Comparison of ENCODE assay signal across 9 cellular contexts in genomic region chr15:34338347-34338746, GRCh38. TPM values are rescaled to one million over a fixed set of nuclear protein-coding genes. Genes with fewer than 3 reads are reported as not detected.
DNase-seq lines count a peak whose midpoint lies in the region; ATAC-seq and TF ChIP-seq lines count a peak whose summit lies in the region.
"Had no signal": no experiment of that assay in that cellular context is flagged by ENCODE, and none has a peak within 500 bp of the region (broad histone marks: within the 10 kb centered on the region; RNA-seq: fewer than 3 reads in every experiment).

No MANE protein-coding gene starts in this region.

- H3K27me3 Mint-ChIP-seq in natural killer cell treated with Interleukin-12 subunit alpha and Interleukin-12 subunit beta and Interleukin-15 and Interleukin-18, amount 100 ng/mL, for 72 hours, result no peaks in the 10 kb centered on the region
- no peaks in the 10 kb centered on the region for H3K27me3 Mint-ChIP-seq in natural killer cell (ENCODE audit: low read depth in 2 of 2)

- H3K36me3 Mint-ChIP-seq in natural killer cell treated with Interleukin-12 subunit alpha and Interleukin-12 subunit beta and Interleukin-15 and Interleukin-18, amount 100 ng/mL, for 72 hours, result peaks cover 13% of the 10 kb centered on the region
- no peaks in the 10 kb centered on the region for H3K36me3 Mint-ChIP-seq in natural killer cell

- no peak for ATAC-seq in natural killer cell treated with Interleukin-12 subunit alpha and Interleukin-12 subunit beta and Interleukin-15 and Interleukin-18, amount 100 ng/mL, for 72 hours
- no peak for ATAC-seq in natural killer cell

- H3K9me3 ChIP-seq in breast epithelium (no peaks in the 10 kb centered on the region), uterus (no peaks in the 10 kb centered on the region)

- TF ChIP-seq POLR2A in breast epithelium (IDR thresholded peaks at IDR 0.05), result no peak
- TF ChIP-seq POLR2A in uterus (IDR thresholded peaks at IDR 0.05), result no peak

- peaks cover 41 to 51% of the 10 kb centered on the region in 2 donors for H3K4me1 Mint-ChIP-seq in natural killer cell treated with Interleukin-12 subunit alpha and Interleukin-12 subunit beta and Interleukin-15 and Interleukin-18, amount 100 ng/mL, for 72 hours (ENCODE audit: low read depth in 2 of 2)
- peaks cover 47 to 51% of the 10 kb centered on the region in 2 donors for H3K4me1 Mint-ChIP-seq in natural killer cell

- H3K9me3 Mint-ChIP-seq in natural killer cell treated with Interleukin-12 subunit alpha and Interleukin-12 subunit beta and Interleukin-15 and Interleukin-18, amount 100 ng/mL, for 72 hours, result no peaks in the 10 kb centered on the region
- no peaks in the 10 kb centered on the region for H3K9me3 Mint-ChIP-seq in natural killer cell

- H3K27me3 ChIP-seq in breast epithelium (no peaks in the 10 kb centered on the region), uterus (no peaks in the 10 kb centered on the region)

- H3K27ac ChIP-seq in breast epithelium (peak overlapping the region; percentile 86 to 87), uterus (peak overlapping the region; percentile 84 to 90)

- no peak for DNase-seq in natural killer cell treated with Interleukin-12 subunit alpha and Interleukin-12 subunit beta and Interleukin-15 and Interleukin-18, amount 100 ng/mL, for 72 hours (ENCODE audit: low spot score)
- DNase-seq in natural killer cell, result no peak
- no peak for DNase-seq in breast epithelium (ENCODE audit: low spot score in 2 of 2)
- DNase-seq in mesenteric fat pad (ENCODE audit: low spot score), result peak; percentile 86
- DNase-seq in uterus, result no peak
- no peak for DNase-seq in NCI-H1417 treated with DMSO at 0.1 percent for 48 hours (lab: John Stamatoyannopoulos, UW)
- no peak for DNase-seq in COLO668 (lab: John Stamatoyannopoulos, UW; ENCODE audit: unreplicated experiment)
- DNase-seq in head of caudate nucleus, result no peak

- H3K4me1 ChIP-seq in breast epithelium, result no peaks in the 10 kb centered on the region
- peaks cover 8 to 10% of the 10 kb centered on the region in 2 donors for H3K4me1 ChIP-seq in uterus

- H3K36me3 ChIP-seq in breast epithelium, result no peaks in the 10 kb centered on the region
- H3K36me3 ChIP-seq in uterus, result no peaks in the 10 kb centered on the region

- intact Hi-C loops in natural killer cell (cut with micrococcal nuclease) (loop anchor here (2.0 to 5.0 kb wide), 2 partner anchors 114 to 236 kb away; partner anchors contain the start of genes EMC4, EMC7 and PGBD4), breast epithelium (cut with DNase I; ENCODE audit: low total_unique reads) (loop anchor here (10.0 kb wide), 1 partner anchor 1416 kb away; no protein-coding TSS in a partner anchor), uterus (cut with DNase I; ENCODE audit: low total_unique reads) (no loop called here), head of caudate nucleus (cut with DNase I) (loop anchor here (1.0 to 10.0 kb wide), 2 partner anchors 29 to 114 kb away; partner anchors contain the start of genes EMC4 and LPCAT4)

- peak overlapping the region; percentile 91 to 94 (median 94) for H3K4me3 ChIP-seq in breast epithelium
- H3K4me3 ChIP-seq in uterus, result peak overlapping the region; percentile 69 to 89

- TF ChIP-seq CTCF in natural killer cell (IDR thresholded peaks at IDR 0.05) (no peak), breast epithelium (IDR thresholded peaks at IDR 0.05) (no peak), uterus (IDR thresholded peaks at IDR 0.05) (no peak)

- H3K27ac Mint-ChIP-seq in natural killer cell treated with Interleukin-12 subunit alpha and Interleukin-12 subunit beta and Interleukin-15 and Interleukin-18, amount 100 ng/mL, for 72 hours, result peak overlapping the region in 1 of 2 donors; percentile 29
- H3K27ac Mint-ChIP-seq in natural killer cell, result peak overlapping the region in 1 of 2 donors; percentile 95

- H3K4me3 Mint-ChIP-seq in natural killer cell treated with Interleukin-12 subunit alpha and Interleukin-12 subunit beta and Interleukin-15 and Interleukin-18, amount 100 ng/mL, for 72 hours, result peak overlapping the region; percentile 53
- no peak overlapping the region for H3K4me3 Mint-ChIP-seq in natural killer cell

RNA-seq across cellular contexts. Expression of gene SLC12A6, which starts 0.8 kb away (rescaled TPM):
- 10 to 100 TPM; 49.5 to 67.3 TPM for total RNA-seq in natural killer cell treated with Interleukin-12 subunit alpha and Interleukin-12 subunit beta and Interleukin-15 and Interleukin-18, amount 100 ng/mL, for 72 hours
- total RNA-seq in natural killer cell, result 10 to 100 TPM; 56.1 to 82.9 (median 79.5) TPM
- total RNA-seq in breast epithelium, result 10 to 100 TPM; 22.3 to 28.8 (median 25.8) TPM
- 22.8 TPM for total RNA-seq in mesenteric fat pad
- 10 to 100 TPM; 16.8 to 26.9 (median 22.2) TPM for total RNA-seq in uterus

RNA-seq across cellular contexts. Expression of gene NOP10, which starts 4.6 kb away (rescaled TPM):
- total RNA-seq in natural killer cell treated with Interleukin-12 subunit alpha and Interleukin-12 subunit beta and Interleukin-15 and Interleukin-18, amount 100 ng/mL, for 72 hours, result 100 to 1,000 TPM; 196 to 250 TPM
- 10 to 100 TPM; 56.6 to 69.9 (median 56.7) TPM for total RNA-seq in natural killer cell
- 100 to 1,000 TPM; 108 to 135 (median 130) TPM for total RNA-seq in breast epithelium
- total RNA-seq in mesenteric fat pad, result 157 TPM
- 10 to 100 TPM; 56.9 to 78.8 (median 72.3) TPM for total RNA-seq in uterus

RNA-seq across cellular contexts. Expression of gene NUTM1, which starts 4.8 kb away (rescaled TPM):
- total RNA-seq in natural killer cell treated with Interleukin-12 subunit alpha and Interleukin-12 subunit beta and Interleukin-15 and Interleukin-18, amount 100 ng/mL, for 72 hours, result not detected
- not detected for total RNA-seq in natural killer cell
- total RNA-seq in breast epithelium, result not detected
- not detected for total RNA-seq in mesenteric fat pad
- total RNA-seq in uterus, result not detected
- total RNA-seq: pulmonary artery endothelial cell had no signal

RNA-seq across cellular contexts. Expression of gene LPCAT4, which starts 28.6 kb away (rescaled TPM):
- total RNA-seq in natural killer cell treated with Interleukin-12 subunit alpha and Interleukin-12 subunit beta and Interleukin-15 and Interleukin-18, amount 100 ng/mL, for 72 hours, result 10 to 100 TPM; 46.8 to 96.5 TPM
- total RNA-seq in natural killer cell, result 10 to 100 TPM; 42.1 to 50.1 (median 44.5) TPM
- 10 to 100 TPM; 10.7 to 16.4 (median 13.8) TPM for total RNA-seq in breast epithelium
- 24.1 TPM for total RNA-seq in mesenteric fat pad
- total RNA-seq in uterus, result 10 to 100 TPM in 2 of 4 donors, 1 to 10 TPM in 2; 2.4 to 73.1 (median 7.3) TPM
